ENCODE assay signal across 9 cellular contexts in genomic region chr19:858868-859843, GRCh38. TPM values are rescaled to one million over a fixed set of nuclear protein-coding genes. Genes with fewer than 3 reads are reported as not detected.
DNase-seq lines count a peak whose midpoint lies in the region; ATAC-seq and TF ChIP-seq lines count a peak whose summit lies in the region.
"Had no signal": no experiment of that assay in that cellular context is flagged by ENCODE, and none has a peak within 500 bp of the region (broad histone marks: within the 10 kb centered on the region; RNA-seq: fewer than 3 reads in every experiment).

TSS of gene CFD (plus strand) at chr19:859664. CDS start at chr19:859690, 26 bp downstream.

- H3K4me1 ChIP-seq in osteoblast (ENCODE audit: insufficient read depth, low read length) = peaks cover 3% of the 10 kb centered on the region

- peak; percentile 68 for DNase-seq in CD1c-positive myeloid dendritic cell (ENCODE audit: extremely low spot score)
- DNase-seq in NOMO-1 treated with DMSO at 0.1 percent for 48 hours (lab: John Stamatoyannopoulos, UW; ENCODE audit: unreplicated experiment) = peak; percentile 69
- DNase-seq in fibroblast of villous mesenchyme (ENCODE audit: low read depth) = peak; percentile 83
- DNase-seq in osteoblast (ENCODE audit: insufficient read length, low spot score, missing footprints) = peak; percentile 95
- no peak for DNase-seq in NCI-H1436 treated with DMSO at 0.1 percent for 48 hours (lab: John Stamatoyannopoulos, UW)
- DNase-seq in GM20000 (ENCODE audit: low spot score) = no peak
- DNase-seq in hepatic stellate cell (ENCODE audit: low spot score) = no peak
- DNase-seq: activated CD4-positive, alpha-beta T cell treated with anti-CD3 and anti-CD28 coated beads for 36 hours had no signal

- ATAC-seq in GM21515 (IDR thresholded peaks at IDR 0.05; ENCODE audit: unreplicated experiment) = no peak
- ATAC-seq: activated CD4-positive, alpha-beta T cell treated with anti-CD3 and anti-CD28 coated beads for 36 hours had no signal

- H4K20me1 ChIP-seq in osteoblast (ENCODE audit: insufficient read depth, low read length) = no peaks in the 10 kb centered on the region

- H3K4me3 ChIP-seq in fibroblast of villous mesenchyme (ENCODE audit: low read depth, low read length) = peak within 1 kb of the TSS; percentile 56
- peak within 1 kb of the TSS; percentile 53 for H3K4me3 ChIP-seq in osteoblast (ENCODE audit: insufficient read depth, low read length)

- H3K79me2 ChIP-seq in osteoblast (ENCODE audit: insufficient read depth, low read length) = no peaks in the 10 kb centered on the region

- H3K27ac ChIP-seq in osteoblast (ENCODE audit: low read depth, low read length) = no peak within 1 kb of the TSS

- TF ChIP-seq CTCF in fibroblast of villous mesenchyme (IDR thresholded peaks at IDR 0.05; ENCODE audit: insufficient read depth, low read depth, low read length) (no peak), osteoblast (IDR thresholded peaks at IDR 0.05; ENCODE audit: extremely low read depth, low read depth, low read length) (no peak), GM20000 (IDR thresholded peaks at IDR 0.05; ENCODE audit: extremely low read depth, missing control alignments) (no peak)

- H3K4me2 ChIP-seq in osteoblast (ENCODE audit: insufficient read depth, low read length) = peak within 1 kb of the TSS; percentile 55

- H3K9me3 ChIP-seq in osteoblast (ENCODE audit: low read depth, low read length) = no peaks in the 10 kb centered on the region

- H2AFZ ChIP-seq in osteoblast (ENCODE audit: low read length) = no peak within 1 kb of the TSS

- peaks cover 11% of the 10 kb centered on the region for H3K27me3 ChIP-seq in osteoblast (ENCODE audit: insufficient read depth, low read length)

- H3K36me3 ChIP-seq in osteoblast (ENCODE audit: insufficient read depth, low read length) = no peaks in the 10 kb centered on the region

RNA-seq across cellular contexts. Expression of gene CFD, which starts in this region (rescaled TPM):
- 3.9 TPM in 2 replicates for total RNA-seq in fibroblast of villous mesenchyme
- 8.3 and 19.9 TPM in 2 replicates for total RNA-seq in osteoblast

Comparison
In these comparisons a context has a peak if more than half of its experiments do, and no peak if none do; other contexts are left out.
1. DNase-seq: peak in CD1c-positive myeloid dendritic cell (single experiment), NOMO-1 treated with DMSO at 0.1 percent for 48 hours (single experiment), fibroblast of villous mesenchyme (single experiment) and osteoblast (single experiment); none in NCI-H1436 treated with DMSO at 0.1 percent for 48 hours (single experiment), GM20000 (single experiment) and hepatic stellate cell (single experiment).